ENCODE assay signal across 18 cellular contexts in the genomic region with DNA sequence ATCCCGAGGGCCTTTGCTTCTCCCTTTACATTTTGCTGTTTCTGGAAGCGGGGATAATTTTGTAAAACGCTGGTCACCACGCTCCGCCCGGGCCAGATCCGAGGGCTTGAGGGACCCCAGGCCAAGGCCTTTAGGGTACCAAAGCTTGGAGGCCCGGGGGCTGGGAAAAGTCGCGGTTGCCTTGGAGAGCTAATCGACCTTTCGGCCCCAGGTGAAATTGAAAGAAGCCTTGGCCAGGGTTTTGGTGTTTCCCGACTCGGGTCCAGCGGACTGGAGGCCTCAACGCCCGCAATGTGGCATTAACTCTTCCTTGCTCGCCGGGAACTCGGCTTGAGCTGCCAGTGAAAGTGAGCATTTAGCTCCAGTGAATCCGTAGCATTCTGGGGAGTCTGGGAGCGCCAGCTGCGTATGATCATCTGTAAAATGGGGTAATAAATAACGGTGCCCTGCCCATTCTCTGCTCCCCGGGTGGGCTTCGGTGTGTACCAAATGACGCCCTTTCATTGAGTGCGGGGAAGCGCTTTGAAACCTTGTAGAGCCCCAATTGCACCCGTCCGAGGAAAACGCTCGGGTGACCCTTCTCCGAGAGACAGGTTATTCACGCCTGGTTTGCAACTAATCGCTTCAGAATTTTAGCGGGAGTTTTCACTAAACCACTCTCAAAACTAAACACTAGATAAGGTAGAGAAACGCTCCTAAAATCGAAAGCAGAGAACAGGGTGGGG. TPM values are rescaled to one million over a fixed set of nuclear protein-coding genes. Genes with fewer than 3 reads are reported as not detected.
DNase-seq lines count a peak whose midpoint lies in the region; ATAC-seq, FAIRE-seq and TF ChIP-seq lines count a peak whose summit lies in the region.
"Had no signal": no experiment of that assay in that cellular context is flagged by ENCODE, and none has a peak within 500 bp of the region (broad histone marks: within the 10 kb centered on the region; RNA-seq: fewer than 3 reads in every experiment).

No MANE protein-coding gene starts in this region.

- ATAC-seq in CD4-positive, alpha-beta T cell (ENCODE audit: poor library complexity) = no peak
- ATAC-seq: PC-3 had no signal

- H3K27ac ChIP-seq in CD4-positive, alpha-beta T cell (ENCODE audit: low read depth, low read length) = no peak overlapping the region
- no peak overlapping the region for H3K27ac ChIP-seq in astrocyte (ENCODE audit: low read depth, low read length)

- H3K4me2 ChIP-seq in astrocyte (ENCODE audit: low read length) = peak overlapping the region; percentile 8

- H2AFZ ChIP-seq in astrocyte (ENCODE audit: low read depth, low read length) = no peak overlapping the region

- H3K36me3 ChIP-seq in astrocyte (ENCODE audit: insufficient read depth, low read length) = no peaks in the 10 kb centered on the region

- H3K4me1 ChIP-seq in astrocyte (ENCODE audit: insufficient read depth, low read length) = peaks cover 6% of the 10 kb centered on the region

- H3K9me3 ChIP-seq in CD4-positive, alpha-beta T cell (ENCODE audit: control insufficient read depth, low read length) = peaks cover 32% of the 10 kb centered on the region
- peaks cover 18% of the 10 kb centered on the region for H3K9me3 ChIP-seq in astrocyte (ENCODE audit: insufficient read depth, low read depth, low read length)

- H3K36me3 Mint-ChIP-seq in CD4-positive, alpha-beta T cell (ENCODE audit: low read depth) = no peaks in the 10 kb centered on the region
- H3K36me3 Mint-ChIP-seq in astrocyte (ENCODE audit: low read depth, unreplicated experiment) = peaks cover 12% of the 10 kb centered on the region
- H3K36me3 Mint-ChIP-seq in neural crest cell (ENCODE audit: low read depth) = peaks cover 2% of the 10 kb centered on the region

- H3K79me2 ChIP-seq in astrocyte (ENCODE audit: insufficient read depth, low read length) = no peaks in the 10 kb centered on the region

- H3K4me3 Mint-ChIP-seq in CD4-positive, alpha-beta T cell = peak overlapping the region; percentile 56
- H3K4me3 Mint-ChIP-seq in astrocyte (ENCODE audit: unreplicated experiment) (no peak overlapping the region), neural crest cell (peak overlapping the region; percentile 56)

- POLR2A ChIA-PET in CD4-positive, alpha-beta T cell (lab: Charles Lee) = no interaction called here

- intact Hi-C loops in CD4-positive, alpha-beta T cell (cut with DNase I, micrococcal nuclease) = loop anchor here in 1 of 2 experiments (10.0 kb wide), 1 partner anchor 55 kb away; a partner anchor contains a TSS

- in situ Hi-C loops in GM13976 (cut with MboI; ENCODE audit: low sequenced_read_pairs, unreplicated experiment) = loop anchor here (10.0 kb wide), 1 partner anchor 805 kb away; no protein-coding TSS in a partner anchor

- no peak overlapping the region for H3K27ac Mint-ChIP-seq in CD4-positive, alpha-beta T cell
- no peak overlapping the region for H3K27ac Mint-ChIP-seq in astrocyte (ENCODE audit: unreplicated experiment)
- no peak overlapping the region for H3K27ac Mint-ChIP-seq in neural crest cell (ENCODE audit: unreplicated experiment)

- no peaks in the 10 kb centered on the region for H3K9me3 Mint-ChIP-seq in CD4-positive, alpha-beta T cell
- peaks cover 12% of the 10 kb centered on the region for H3K9me3 Mint-ChIP-seq in astrocyte (ENCODE audit: unreplicated experiment)
- H3K9me3 Mint-ChIP-seq in neural crest cell = no peaks in the 10 kb centered on the region

- no peak for TF ChIP-seq CTCF in CD4-positive, alpha-beta T cell (IDR thresholded peaks at IDR 0.05)
- no peak for TF ChIP-seq CTCF in GM13976 (IDR thresholded peaks at IDR 0.05; ENCODE audit: borderline replicate concordance, control extremely low read depth, extremely low read depth, insufficient read depth, missing control alignments)
- no peak for TF ChIP-seq CTCF in astrocyte (IDR thresholded peaks at IDR 0.05; ENCODE audit: insufficient read depth, low read depth, low read length)
- no peak for TF ChIP-seq CTCF in neural crest cell (conservative IDR thresholded peaks at IDR 0.05)

- H3K27me3 ChIP-seq in CD4-positive, alpha-beta T cell (ENCODE audit: control insufficient read depth, insufficient read depth, low read length) = peaks cover 97% of the 10 kb centered on the region
- H3K27me3 ChIP-seq in astrocyte (ENCODE audit: insufficient read depth, low read length) = peaks cover 92% of the 10 kb centered on the region

- CTCF ChIA-PET in CD4-positive, alpha-beta T cell (lab: Charles Lee) = no interaction called here

- no peak overlapping the region for H3K9ac ChIP-seq in astrocyte (ENCODE audit: low read length)

- H4K20me1 ChIP-seq in astrocyte (ENCODE audit: insufficient read depth, low read length) = peaks cover 23% of the 10 kb centered on the region

- H3K4me1 Mint-ChIP-seq in CD4-positive, alpha-beta T cell (ENCODE audit: low read depth) = peaks cover 59% of the 10 kb centered on the region
- no peaks in the 10 kb centered on the region for H3K4me1 Mint-ChIP-seq in astrocyte (ENCODE audit: low read depth, unreplicated experiment)
- peaks cover 6% of the 10 kb centered on the region for H3K4me1 Mint-ChIP-seq in neural crest cell

- no peak for FAIRE-seq in astrocyte (lab: Jason Lieb, UNC)

- DNase-seq in CD4-positive, alpha-beta T cell = no peak
- DNase-seq in GM13976 (ENCODE audit: low spot score) (peak; percentile 25), astrocyte (ENCODE audit: low read depth) (no peak), neural crest cell (ENCODE audit: low read depth, low spot score) (no peak), A172 (ENCODE audit: low spot score) (no peak), NCI-H1436 treated with DMSO at 0.1 percent for 48 hours (lab: John Stamatoyannopoulos, UW) (no peak), RKO (ENCODE audit: low spot score) (no peak), Kasumi-1 (lab: John Stamatoyannopoulos, UW) (no peak)
- DNase-seq: activated CD4-positive, alpha-beta T cell treated with anti-CD3 and anti-CD28 coated beads, Interleukin-2, amount 50 U/mL, for 48 hours; amygdala; dermis blood vessel endothelial cell; IMR-90; midbrain; NCI-H1105 treated with DMSO at 0.1 percent for 48 hours; NCI-H524; PC-3; stimulated activated CD4-positive, alpha-beta T cell treated with anti-CD3 and anti-CD28 coated beads, Interleukin-4, amount 100 ng/mL, for 4 hours had no signal

- H3K4me3 ChIP-seq in astrocyte (ENCODE audit: insufficient read depth, low read depth, low read length) = no peak overlapping the region

- H3K27me3 Mint-ChIP-seq in CD4-positive, alpha-beta T cell = peaks cover 86% of the 10 kb centered on the region
- H3K27me3 Mint-ChIP-seq in astrocyte (ENCODE audit: low read depth, unreplicated experiment) = peaks cover 51% of the 10 kb centered on the region
- H3K27me3 Mint-ChIP-seq in neural crest cell (ENCODE audit: low read depth) = peaks cover 91% of the 10 kb centered on the region

RNA-seq across cellular contexts. Expression of a gene that starts 4.4 kb away (rescaled TPM):
- total RNA-seq in CD4-positive, alpha-beta T cell = not detected
- total RNA-seq in astrocyte (5.2 and 5.9 TPM in 2 replicates), neural crest cell (3.3 and 4.0 TPM in 2 replicates)
- total RNA-seq in A172 (2014; rRNA removed; shearing (Covaris generic)) = 0.03 and 0.55 TPM in 2 replicates
- total RNA-seq: dermis blood vessel endothelial cell, IMR-90, pulmonary artery endothelial cell had no signal

RNA-seq across cellular contexts. Expression of a gene that starts 55.7 kb away (rescaled TPM):
- total RNA-seq in CD4-positive, alpha-beta T cell = 1 to 10 TPM; 3.9 to 4.2 TPM
- total RNA-seq in astrocyte (11.9 and 13.8 TPM in 2 replicates), neural crest cell (26.7 and 30.7 TPM in 2 replicates)
- 26.5 and 34.8 TPM in 2 replicates for total RNA-seq in A172 (2014; rRNA removed; shearing (Covaris generic))
